Comparison of ENCODE assay signal across 1 cellular context in the genomic region with DNA sequence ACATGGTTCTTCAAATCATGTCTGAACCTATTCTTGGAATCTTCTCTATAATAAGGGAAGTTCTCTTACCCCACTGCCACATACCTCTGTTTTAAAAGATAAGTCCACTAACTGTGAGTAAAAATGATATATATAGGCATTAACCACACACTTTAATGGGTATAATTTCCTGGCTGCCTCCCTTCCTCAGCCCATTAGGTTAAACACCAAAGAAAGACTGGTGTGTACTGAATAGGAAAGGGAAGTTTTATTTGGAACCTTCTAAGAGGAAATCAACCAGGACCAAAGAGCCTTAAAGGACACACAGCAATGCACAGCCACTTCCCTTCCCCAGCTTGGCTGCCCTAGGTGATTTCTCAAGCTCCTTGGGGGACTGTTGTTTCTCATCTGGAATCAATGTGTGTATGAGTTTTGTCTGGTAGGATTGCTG.
TF ChIP-seq lines count a peak whose summit lies in the region.

No MANE protein-coding gene starts in this region.

TF ChIP-seq in IMR-90, 13 proteins besides CTCF, POLR2A, EP300 and RAD21:
- TF ChIP-seq, protein P1, sequence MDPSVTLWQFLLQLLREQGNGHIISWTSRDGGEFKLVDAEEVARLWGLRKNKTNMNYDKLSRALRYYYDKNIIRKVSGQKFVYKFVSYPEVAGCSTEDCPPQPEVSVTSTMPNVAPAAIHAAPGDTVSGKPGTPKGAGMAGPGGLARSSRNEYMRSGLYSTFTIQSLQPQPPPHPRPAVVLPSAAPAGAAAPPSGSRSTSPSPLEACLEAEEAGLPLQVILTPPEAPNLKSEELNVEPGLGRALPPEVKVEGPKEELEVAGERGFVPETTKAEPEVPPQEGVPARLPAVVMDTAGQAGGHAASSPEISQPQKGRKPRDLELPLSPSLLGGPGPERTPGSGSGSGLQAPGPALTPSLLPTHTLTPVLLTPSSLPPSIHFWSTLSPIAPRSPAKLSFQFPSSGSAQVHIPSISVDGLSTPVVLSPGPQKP (IDR thresholded peaks at IDR 0.05; ENCODE audit: borderline replicate concordance, low read depth, low read length), result no peak
- TF ChIP-seq CEBPB (IDR thresholded peaks at IDR 0.05; ENCODE audit: low read depth, low read length) (no peak), MAFK (IDR thresholded peaks at IDR 0.05; ENCODE audit: low read depth, low read length) (no peak), NFE2L2 (IDR thresholded peaks at IDR 0.05; ENCODE audit: low read depth, low read length) (no peak), SMC3 (IDR thresholded peaks at IDR 0.05; ENCODE audit: low read depth, low read length) (no peak), BHLHE40 (IDR thresholded peaks at IDR 0.05; ENCODE audit: low read depth, low read length) (no peak), MXI1 (IDR thresholded peaks at IDR 0.05; ENCODE audit: borderline replicate concordance, low read depth, low read length) (no peak), RFX5 (IDR thresholded peaks at IDR 0.05; ENCODE audit: low read depth, low read length) (no peak), USF2 (IDR thresholded peaks at IDR 0.05; ENCODE audit: low read depth, low read length) (no peak), MAZ (IDR thresholded peaks at IDR 0.05; ENCODE audit: borderline replicate concordance, low read depth, low read length) (no peak)
